ENCODE assay signal across 1 cellular context in the genomic region with DNA sequence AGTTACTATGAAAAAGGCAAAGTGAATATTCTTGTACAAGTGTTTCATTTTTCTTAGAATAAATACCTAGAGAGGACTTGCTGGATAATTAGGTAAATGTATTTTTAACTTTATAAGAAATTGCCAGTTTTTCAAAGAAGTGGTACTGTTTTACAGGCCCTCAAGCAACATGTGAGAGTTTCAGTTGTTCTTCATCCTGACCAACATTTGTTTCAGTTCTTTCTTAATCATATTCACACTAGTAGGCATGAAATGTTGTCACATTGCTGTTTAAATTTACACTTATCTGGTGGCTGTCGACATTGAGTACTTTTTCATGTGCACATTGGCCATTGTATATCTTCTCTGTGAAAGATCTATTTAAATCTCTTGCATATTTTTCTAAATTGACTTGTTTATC.
TF ChIP-seq lines count a peak whose summit lies in the region.

No MANE protein-coding gene starts in this region.

TF ChIP-seq in GM12878, 131 proteins besides CTCF, POLR2A, EP300 and RAD21 (continued from another document):
- TF ChIP-seq, protein P1, sequence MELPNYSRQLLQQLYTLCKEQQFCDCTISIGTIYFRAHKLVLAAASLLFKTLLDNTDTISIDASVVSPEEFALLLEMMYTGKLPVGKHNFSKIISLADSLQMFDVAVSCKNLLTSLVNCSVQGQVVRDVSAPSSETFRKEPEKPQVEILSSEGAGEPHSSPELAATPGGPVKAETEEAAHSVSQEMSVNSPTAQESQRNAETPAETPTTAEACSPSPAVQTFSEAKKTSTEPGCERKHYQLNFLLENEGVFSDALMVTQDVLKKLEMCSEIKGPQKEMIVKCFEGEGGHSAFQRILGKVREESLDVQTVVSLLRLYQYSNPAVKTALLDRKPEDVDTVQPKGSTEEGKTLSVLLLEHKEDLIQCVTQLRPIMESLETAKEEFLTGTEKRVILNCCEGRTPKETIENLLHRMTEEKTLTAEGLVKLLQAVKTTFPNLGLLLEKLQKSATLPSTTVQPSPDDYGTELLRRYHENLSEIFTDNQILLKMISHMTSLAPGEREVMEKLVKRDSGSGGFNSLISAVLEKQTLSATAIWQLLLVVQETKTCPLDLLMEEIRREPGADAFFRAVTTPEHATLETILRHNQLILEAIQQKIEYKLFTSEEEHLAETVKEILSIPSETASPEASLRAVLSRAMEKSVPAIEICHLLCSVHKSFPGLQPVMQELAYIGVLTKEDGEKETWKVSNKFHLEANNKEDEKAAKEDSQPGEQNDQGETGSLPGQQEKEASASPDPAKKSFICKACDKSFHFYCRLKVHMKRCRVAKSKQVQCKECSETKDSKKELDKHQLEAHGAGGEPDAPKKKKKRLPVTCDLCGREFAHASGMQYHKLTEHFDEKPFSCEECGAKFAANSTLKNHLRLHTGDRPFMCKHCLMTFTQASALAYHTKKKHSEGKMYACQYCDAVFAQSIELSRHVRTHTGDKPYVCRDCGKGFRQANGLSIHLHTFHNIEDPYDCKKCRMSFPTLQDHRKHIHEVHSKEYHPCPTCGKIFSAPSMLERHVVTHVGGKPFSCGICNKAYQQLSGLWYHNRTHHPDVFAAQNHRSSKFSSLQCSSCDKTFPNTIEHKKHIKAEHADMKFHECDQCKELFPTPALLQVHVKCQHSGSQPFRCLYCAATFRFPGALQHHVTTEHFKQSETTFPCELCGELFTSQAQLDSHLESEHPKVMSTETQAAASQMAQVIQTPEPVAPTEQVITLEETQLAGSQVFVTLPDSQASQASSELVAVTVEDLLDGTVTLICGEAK (IDR thresholded peaks at IDR 0.05; ENCODE audit: borderline replicate concordance) = no peak
- TF ChIP-seq IKZF1 (conservative IDR thresholded peaks at IDR 0.05) (no peak), BHLHE40 (IDR thresholded peaks at IDR 0.05; ENCODE audit: borderline replicate concordance in 1 of 2, low read depth in 2 of 2, low read length in 1 of 2) (peak in 1 of 2 experiments; percentile 19; a peak in 1 of 4 replicates)
TF ChIP-seq in GM12878: peak in this region for 5.
